In genomic region chr13:28658539-28658795, GRCh38 we compare ENCODE assay signal across 7 cellular contexts. TPM values are rescaled to one million over a fixed set of nuclear protein-coding genes. Genes with fewer than 3 reads are reported as not detected.
A peak's percentile ranks its signal among the peaks of the same experiment; 100 is the strongest.
DNase-seq lines count a peak whose midpoint lies in the region; ATAC-seq, FAIRE-seq and TF ChIP-seq lines count a peak whose summit lies in the region.

No MANE protein-coding gene starts in this region.

- TF ChIP-seq CTCF in right atrium auricular region (IDR thresholded peaks at IDR 0.05): no peak

- peaks cover 16% of the 10 kb centered on the region for H3K36me3 ChIP-seq in right atrium auricular region
- peaks cover 4 to 6% of the 10 kb centered on the region in 2 donors for H3K36me3 ChIP-seq in small intestine (ENCODE audit: control insufficient read depth in 2 of 2, insufficient read depth in 2 of 2, low read length in 2 of 2)

- peaks cover 55% of the 10 kb centered on the region for H3K4me1 Mint-ChIP-seq in activated CD8-positive, alpha-beta T cell treated with anti-CD3 and anti-CD28 coated beads, Interleukin-2, amount 10 ng/mL, durations not matched to agents 7 days and 5 days (ENCODE audit: low read depth)

- no peak for FAIRE-seq in small intestine (lab: Jason Lieb, UNC)

- H3K4me3 ChIP-seq in right atrium auricular region (peak overlapping the region; percentile 75 to 90), small intestine (ENCODE audit: low read depth in 1 of 2, low read length in 2 of 2) (peak overlapping the region; percentile 86 to 87)

- H3K36me3 Mint-ChIP-seq in activated CD8-positive, alpha-beta T cell treated with anti-CD3 and anti-CD28 coated beads, Interleukin-2, amount 10 ng/mL, durations not matched to agents 7 days and 5 days (ENCODE audit: low read depth): peaks cover 55% of the 10 kb centered on the region

- no peaks in the 10 kb centered on the region for H3K9me3 ChIP-seq in right atrium auricular region
- no peaks in the 10 kb centered on the region for H3K9me3 ChIP-seq in small intestine (ENCODE audit: control insufficient read depth, low read depth)

- H3K27ac Mint-ChIP-seq in activated CD8-positive, alpha-beta T cell treated with anti-CD3 and anti-CD28 coated beads, Interleukin-2, amount 10 ng/mL, durations not matched to agents 7 days and 5 days: peak overlapping the region; percentile 97

- POLR2A ChIA-PET in activated CD8-positive, alpha-beta T cell treated with anti-CD3 and anti-CD28 coated beads, Interleukin-2, amount 10 ng/mL, durations not matched to agents 7 days and 5 days (lab: Charles Lee): interaction anchor here (0.8 to 2.6 kb wide), 15 partner anchors 9 to 522 kb away, joined by 3 to 29 read pairs (median 7); partner anchors contain the start of genes PAN3 and SLC46A3

- no peak for DNase-seq in activated CD8-positive, alpha-beta T cell treated with anti-CD3 and anti-CD28 coated beads, Interleukin-2, amount 10 ng/mL, durations not matched to agents 7 days and 5 days
- DNase-seq in right atrium auricular region (ENCODE audit: low spot score) (no peak), small intestine (no peak), HPDE6-E6E7 (ENCODE audit: extremely low spot score) (no peak), retina (no peak)

- ATAC-seq in GM19035 (IDR thresholded peaks at IDR 0.05; ENCODE audit: unreplicated experiment) (peak; percentile 15), HG03064 (IDR thresholded peaks at IDR 0.05; ENCODE audit: low read depth, unreplicated experiment) (peak; percentile 13)
- ATAC-seq in activated CD8-positive, alpha-beta T cell treated with anti-CD3 and anti-CD28 coated beads, Interleukin-2, amount 10 ng/mL, durations not matched to agents 7 days and 5 days: no peak

- H3K4me3 Mint-ChIP-seq in activated CD8-positive, alpha-beta T cell treated with anti-CD3 and anti-CD28 coated beads, Interleukin-2, amount 10 ng/mL, durations not matched to agents 7 days and 5 days: peak overlapping the region; percentile 98

- WGBS in small intestine, 3 donors: 0% methylated on average over 8 of the region's 8 CpGs

- no peaks in the 10 kb centered on the region for H3K27me3 Mint-ChIP-seq in activated CD8-positive, alpha-beta T cell treated with anti-CD3 and anti-CD28 coated beads, Interleukin-2, amount 10 ng/mL, durations not matched to agents 7 days and 5 days (ENCODE audit: low read depth)

- H3K27me3 ChIP-seq in right atrium auricular region: no peaks in the 10 kb centered on the region
- no peaks in the 10 kb centered on the region for H3K27me3 ChIP-seq in small intestine (ENCODE audit: control insufficient read depth in 2 of 2, insufficient read depth in 2 of 2, low read length in 2 of 2)

- H3K9me3 Mint-ChIP-seq in activated CD8-positive, alpha-beta T cell treated with anti-CD3 and anti-CD28 coated beads, Interleukin-2, amount 10 ng/mL, durations not matched to agents 7 days and 5 days (ENCODE audit: insufficient read depth): no peaks in the 10 kb centered on the region

- H3K27ac ChIP-seq in right atrium auricular region (peak overlapping the region; percentile 90 to 98), small intestine (ENCODE audit: low read depth in 1 of 2, low read length in 1 of 2) (peak overlapping the region; percentile 87 to 96)

- peaks cover 0 to 50% of the 10 kb centered on the region in 2 donors for H3K4me1 ChIP-seq in right atrium auricular region
- peaks cover 0 to 9% of the 10 kb centered on the region in 2 donors for H3K4me1 ChIP-seq in small intestine (ENCODE audit: control insufficient read depth in 2 of 2, insufficient read depth in 1 of 2, low read depth in 1 of 2, low read length in 1 of 2)

- CTCF ChIA-PET in activated CD8-positive, alpha-beta T cell treated with anti-CD3 and anti-CD28 coated beads, Interleukin-2, amount 10 ng/mL, durations not matched to agents 7 days and 5 days (lab: Charles Lee): interaction anchor here (0.7 to 2.0 kb wide), 8 partner anchors 17 to 522 kb away, joined by 3 to 9 read pairs (median 4); no protein-coding TSS in a partner anchor

RNA-seq across cellular contexts. Expression of gene POMP, which starts 0.5 kb away (rescaled TPM):
- 10 to 100 TPM; 90.7 to 94.5 TPM for total RNA-seq in activated CD8-positive, alpha-beta T cell treated with anti-CD3 and anti-CD28 coated beads, Interleukin-2, amount 10 ng/mL, durations not matched to agents 7 days and 5 days
- 10 to 100 TPM; 88.2 to 93.7 TPM for total RNA-seq in right atrium auricular region
- polyA plus RNA-seq in small intestine: 100 to 1,000 TPM in 2 of 3 donors, 10 to 100 TPM in 1; 94.5 to 121 (median 115) TPM
